30 cellular contexts compared by ENCODE assay signal in the genomic region with DNA sequence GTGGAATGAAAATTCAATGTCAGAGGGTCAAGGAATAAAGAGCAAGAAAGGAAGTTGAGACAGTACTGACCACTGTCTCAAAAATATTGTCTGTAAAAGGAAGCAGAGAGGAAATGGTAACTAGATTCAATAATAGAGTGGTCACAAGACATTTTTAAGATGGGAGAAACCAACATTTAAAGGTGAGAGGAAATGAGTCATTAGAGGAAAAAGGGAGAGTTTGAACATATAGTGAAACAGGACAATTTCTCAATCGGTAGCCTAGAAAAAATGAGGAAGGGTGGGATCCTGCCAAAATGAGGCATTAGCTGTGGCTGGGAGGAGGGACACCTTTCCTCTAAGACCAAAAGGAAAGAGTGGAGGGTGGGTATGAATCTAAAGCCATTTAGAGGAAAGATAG.
"Had no signal": no experiment of that assay in that cellular context is flagged by ENCODE, and none has a peak within 500 bp of the region (broad histone marks: within the 10 kb centered on the region; RNA-seq: fewer than 3 reads in every experiment).

No MANE protein-coding gene starts in this region.

- DNase-seq: activated B cell treated with CpG ODN at 0.5 μM for 24 hours; activated CD4-positive, alpha-beta T cell treated with anti-CD3 and anti-CD28 coated beads for 36 hours; activated CD4-positive, alpha-beta T cell treated with anti-CD3 and anti-CD28 coated beads, Interleukin-2, amount 50 U/mL, for 4 hours; activated CD8-positive, alpha-beta memory T cell treated with anti-CD3 and anti-CD28 coated beads for 24 hours; activated CD8-positive, alpha-beta memory T cell treated with anti-CD3 and anti-CD28 coated beads, Interleukin-2, amount 50 U/mL, for 4 hours; activated naive CD4-positive, alpha-beta T cell; activated T-cell treated with anti-CD3 and anti-CD28 coated beads, Interleukin-2, amount 50 U/mL, for 24 hours; adrenal gland; brain microvascular endothelial cell; cortex of kidney; erythroblast; foreskin melanocyte; glutamatergic neuron; immature natural killer cell; kidney glomerular epithelial cell; left lung; naive thymus-derived CD4-positive, alpha-beta T cell; occipital lobe; stomach; T1000; transverse colon had no signal

- H3K9me3 ChIP-seq: adrenal gland had no signal

- H3K9me3 Mint-ChIP-seq: activated T-helper 17 cell treated with anti-CD3 and anti-CD28 coated beads, Interleukin-2, amount 50 U/mL, for 72 hours had no signal

- H3K4me3 ChIP-seq: adrenal gland, ascending aorta, hepatocyte, left lung, lung, stomach, suprapubic skin, transverse colon had no signal

- H3K4me1 Mint-ChIP-seq: activated B cell treated with CpG ODN at 0.5 μM for 24 hours; activated CD4-positive, alpha-beta T cell treated with anti-CD3 and anti-CD28 coated beads for 36 hours; activated T-helper 17 cell treated with anti-CD3 and anti-CD28 coated beads, Interleukin-2, amount 50 U/mL, for 72 hours; immature natural killer cell; stimulated activated memory B cell treated with anti-CD40 and anti-IgM and Interleukin-4, amounts not matched to agents 10 μg/mL and 1 μg/mL and 100 μg/mL, for 72 hours had no signal

- H3K27me3 ChIP-seq: adrenal gland, ascending aorta, brain microvascular endothelial cell, hepatocyte, left lung, stomach, suprapubic skin, transverse colon had no signal

- ATAC-seq: activated CD4-positive, alpha-beta T cell treated with anti-CD3 and anti-CD28 coated beads for 36 hours; activated T-helper 17 cell treated with anti-CD3 and anti-CD28 coated beads, Interleukin-2, amount 50 U/mL, for 72 hours; left lung; naive thymus-derived CD4-positive, alpha-beta T cell; sciatic nerve; stimulated activated memory B cell treated with anti-CD40 and anti-IgM and Interleukin-4, amounts not matched to agents 10 μg/mL and 1 μg/mL and 100 μg/mL, for 72 hours had no signal

- H3K36me3 ChIP-seq: adrenal gland, ascending aorta, brain microvascular endothelial cell, left lung, stomach, suprapubic skin, transverse colon had no signal

- H3K36me3 Mint-ChIP-seq: immature natural killer cell; stimulated activated memory B cell treated with anti-CD40 and anti-IgM and Interleukin-4, amounts not matched to agents 10 μg/mL and 1 μg/mL and 100 μg/mL, for 72 hours had no signal

- H3K27ac Mint-ChIP-seq: activated B cell treated with CpG ODN at 0.5 μM for 24 hours; activated CD4-positive, alpha-beta T cell treated with anti-CD3 and anti-CD28 coated beads for 36 hours; activated naive CD8-positive, alpha-beta T cell; activated T-cell treated with anti-CD3 and anti-CD28 coated beads, Interleukin-2, amount 50 U/mL, for 24 hours; activated T-helper 17 cell treated with anti-CD3 and anti-CD28 coated beads, Interleukin-2, amount 50 U/mL, for 72 hours; immature natural killer cell; naive thymus-derived CD4-positive, alpha-beta T cell; stimulated activated memory B cell treated with anti-CD40 and anti-IgM and Interleukin-4, amounts not matched to agents 10 μg/mL and 1 μg/mL and 100 μg/mL, for 72 hours had no signal

- H3K4me1 ChIP-seq: adrenal gland, ascending aorta, left lung, stomach, suprapubic skin, transverse colon had no signal

- H3K4me3 Mint-ChIP-seq: activated B cell treated with CpG ODN at 0.5 μM for 24 hours; activated CD4-positive, alpha-beta T cell treated with anti-CD3 and anti-CD28 coated beads for 36 hours; activated naive CD8-positive, alpha-beta T cell; activated T-cell treated with anti-CD3 and anti-CD28 coated beads, Interleukin-2, amount 50 U/mL, for 24 hours; activated T-helper 17 cell treated with anti-CD3 and anti-CD28 coated beads, Interleukin-2, amount 50 U/mL, for 72 hours; immature natural killer cell; naive thymus-derived CD4-positive, alpha-beta T cell; neural crest cell; stimulated activated memory B cell treated with anti-CD40 and anti-IgM and Interleukin-4, amounts not matched to agents 10 μg/mL and 1 μg/mL and 100 μg/mL, for 72 hours had no signal

- H3K27ac ChIP-seq: adrenal gland, ascending aorta, brain microvascular endothelial cell, hepatocyte, left lung, stomach, suprapubic skin, transverse colon had no signal
